In genomic region chrX:18425199-18426003, GRCh38 we compare ENCODE assay signal across 8 cellular contexts. TPM values are rescaled to one million over a fixed set of nuclear protein-coding genes. Genes with fewer than 3 reads are reported as not detected.
DNase-seq lines count a peak whose midpoint lies in the region; ATAC-seq and TF ChIP-seq lines count a peak whose summit lies in the region.

CDKL5 (plus strand) TSS chrX:18425608; CDS start chrX:18507097, 81,489 bp downstream.

- peak; percentile 95 for ATAC-seq in GM18909 (IDR thresholded peaks at IDR 0.05; ENCODE audit: poor library complexity, unreplicated experiment)
- peak; percentile 94 for ATAC-seq in HG03196 (IDR thresholded peaks at IDR 0.05; ENCODE audit: unreplicated experiment)
- ATAC-seq in activated B cell treated with CpG ODN at 0.5 μM for 24 hours (ENCODE audit: low read depth), result peak; percentile 93

- CTCF ChIA-PET in activated B cell treated with CpG ODN at 0.5 μM for 24 hours (lab: Charles Lee), result no interaction called here

- peak within 1 kb of the TSS; percentile 83 for H3K27ac ChIP-seq in caudate nucleus (ENCODE audit: low read depth, low read length)
- H3K27ac ChIP-seq in skin epidermis, result peak within 1 kb of the TSS in 20 of 21 experiments; percentile 29 to 86 (median 78)

- H3K27me3 Mint-ChIP-seq in activated B cell treated with CpG ODN at 0.5 μM for 24 hours, result no peaks in the 10 kb centered on the region

- POLR2A ChIA-PET in activated B cell treated with CpG ODN at 0.5 μM for 24 hours (lab: Charles Lee), result interaction anchor here (1.0 to 2.7 kb wide), 3 partner anchors 15 to 461 kb away, joined by 3 to 14 read pairs (median 3); no protein-coding TSS in a partner anchor

- H3K4me3 ChIP-seq in skin epidermis, result peak within 1 kb of the TSS; percentile 52 to 81 (median 74)

- TF ChIP-seq CTCF in activated B cell treated with CpG ODN at 0.5 μM for 24 hours (IDR thresholded peaks at IDR 0.05), result no peak

- intact Hi-C loops in activated B cell treated with CpG ODN at 0.5 μM for 24 hours (cut with micrococcal nuclease), result loop anchor here (1.0 to 5.0 kb wide), 8 partner anchors 71 to 1842 kb away; partner anchors contain the start of genes PDHA1, PHKA2, RBBP7 and RPS6KA3

- no peaks in the 10 kb centered on the region for H3K9me3 Mint-ChIP-seq in activated B cell treated with CpG ODN at 0.5 μM for 24 hours

- peak; percentile 92 for DNase-seq in AG08395 (ENCODE audit: low spot score)
- DNase-seq in NCI-H226, result peak; percentile 88
- peak; percentile 82 for DNase-seq in activated B cell treated with CpG ODN at 0.5 μM for 24 hours
- DNase-seq in caudate nucleus (lab: John Stamatoyannopoulos, UW), result peak; percentile 38 to 98 (median 93)
- peak; percentile 97 for DNase-seq in iPS-NIHi7 (ENCODE audit: extremely low spot score)

- H3K27ac Mint-ChIP-seq in activated B cell treated with CpG ODN at 0.5 μM for 24 hours, result peak within 1 kb of the TSS; percentile 77

- peaks cover 2% of the 10 kb centered on the region for H3K36me3 Mint-ChIP-seq in activated B cell treated with CpG ODN at 0.5 μM for 24 hours (ENCODE audit: low read depth)

- H3K4me1 Mint-ChIP-seq in activated B cell treated with CpG ODN at 0.5 μM for 24 hours, result peaks cover 16% of the 10 kb centered on the region

- H3K4me3 Mint-ChIP-seq in activated B cell treated with CpG ODN at 0.5 μM for 24 hours, result peak within 1 kb of the TSS; percentile 86

RNA-seq across cellular contexts. Expression of gene CDKL5, which starts in this region (rescaled TPM):
- total RNA-seq in activated B cell treated with CpG ODN at 0.5 μM for 24 hours, result 3.7 and 3.8 TPM in 2 replicates

Comparison
In these comparisons a context has a peak if more than half of its experiments do, and no peak if none do; other contexts are left out.
1. Peak in every context shown above with its lines: DNase-seq, ATAC-seq, H3K4me3 ChIP-seq and H3K27ac ChIP-seq.